ENCODE assay signal across 8 cellular contexts in the genomic region with DNA sequence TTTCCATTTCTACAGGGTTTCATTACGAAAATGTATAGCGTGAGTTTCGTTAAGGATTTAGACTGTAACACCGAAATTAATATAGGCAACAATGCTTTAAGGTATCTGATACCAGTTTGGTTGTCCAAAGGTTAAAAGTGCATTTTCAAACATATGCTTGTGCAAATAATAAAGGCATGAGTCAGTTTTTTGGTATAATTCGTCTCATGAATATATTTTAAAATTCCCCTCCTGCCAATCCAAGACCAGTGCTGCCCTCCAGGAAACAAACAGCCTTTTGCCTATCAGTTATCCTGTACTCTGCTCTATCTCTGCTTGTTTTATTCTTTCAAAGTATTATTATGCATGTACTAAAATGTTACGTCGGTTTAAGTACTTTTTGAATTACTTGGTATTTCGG. TPM values are rescaled to one million over a fixed set of nuclear protein-coding genes. Genes with fewer than 3 reads are reported as not detected.
DNase-seq lines count a peak whose midpoint lies in the region; ATAC-seq lines count a peak whose summit lies in the region.

No MANE protein-coding gene starts in this region.

- DNase-seq in LHCN-M2 (ENCODE audit: low read depth) (peak; percentile 28), NCI-H446 treated with DMSO at 0.1 percent for 48 hours (lab: John Stamatoyannopoulos, UW) (no peak), posterior cingulate gyrus (no peak), NCI-H510A treated with DMSO at 0.1 percent for 48 hours (lab: John Stamatoyannopoulos, UW) (no peak)
- no peak for DNase-seq in naive thymus-derived CD4-positive, alpha-beta T cell

- H3K9me3 ChIP-seq in BLaER1, result peaks cover 5% of the 10 kb centered on the region; the same call in 1 of the 2 replicates
- no peaks in the 10 kb centered on the region for H3K9me3 ChIP-seq in naive thymus-derived CD4-positive, alpha-beta T cell (ENCODE audit: control insufficient read depth in 2 of 3, low read length in 3 of 3)

- no peaks in the 10 kb centered on the region for H3K9me3 Mint-ChIP-seq in naive thymus-derived CD4-positive, alpha-beta T cell

- H3K27me3 Mint-ChIP-seq in naive thymus-derived CD4-positive, alpha-beta T cell, result peaks cover 0 to 5% (median 0%) of the 10 kb centered on the region in 5 donors

- POLR2A ChIA-PET in naive thymus-derived CD4-positive, alpha-beta T cell (lab: Charles Lee), result no interaction called here

- H4K20me1 ChIP-seq in BLaER1, result peaks cover 63% of the 10 kb centered on the region

- H3K4me3 Mint-ChIP-seq in naive thymus-derived CD4-positive, alpha-beta T cell, result peak overlapping the region; percentile 86 to 96 (median 90)

- intact Hi-C loops in naive thymus-derived CD4-positive, alpha-beta T cell (cut with micrococcal nuclease), result loop anchor here (5.0 to 10.0 kb wide), 11 partner anchors 78 to 1613 kb away; a partner anchor contains a TSS
- intact Hi-C loops in posterior cingulate gyrus (cut with DNase I), result loop anchor here (5.0 kb wide), 2 partner anchors 192 to 437 kb away; no protein-coding TSS in a partner anchor

- H3K27ac ChIP-seq in BLaER1 (peak overlapping the region; percentile 96; the same call in 1 of the 2 replicates), cingulate gyrus (ENCODE audit: low read depth, low read length) (peak overlapping the region; percentile 19)
- H3K27ac ChIP-seq in naive thymus-derived CD4-positive, alpha-beta T cell (ENCODE audit: low read depth, low read length), result no peak overlapping the region

- peaks cover 49 to 77% (median 68%) of the 10 kb centered on the region in 7 donors for H3K4me1 Mint-ChIP-seq in naive thymus-derived CD4-positive, alpha-beta T cell

- ATAC-seq in naive thymus-derived CD4-positive, alpha-beta T cell, result no peak
- ATAC-seq in HG03095 (IDR thresholded peaks at IDR 0.05; ENCODE audit: unreplicated experiment), result no peak

- peak overlapping the region; percentile 93 for H3K9ac ChIP-seq in BLaER1

- CTCF ChIA-PET in naive thymus-derived CD4-positive, alpha-beta T cell (lab: Charles Lee), result no interaction called here

- H3K36me3 ChIP-seq in BLaER1, result peaks cover 23% of the 10 kb centered on the region
- H3K36me3 ChIP-seq in naive thymus-derived CD4-positive, alpha-beta T cell (ENCODE audit: control insufficient read depth in 2 of 3, insufficient read depth in 3 of 3, low read length in 3 of 3), result peaks cover 0 to 3% (median 0%) of the 10 kb centered on the region in 3 experiments

- H3K4me3 ChIP-seq in BLaER1, result peak overlapping the region; percentile 96
- H3K4me3 ChIP-seq in naive thymus-derived CD4-positive, alpha-beta T cell (ENCODE audit: low read length), result no peak overlapping the region

- H3K4me1 ChIP-seq in BLaER1, result peaks cover 63% of the 10 kb centered on the region
- peaks cover 25 to 26% of the 10 kb centered on the region in 2 donors for H3K4me1 ChIP-seq in naive thymus-derived CD4-positive, alpha-beta T cell (ENCODE audit: control insufficient read depth in 2 of 2, insufficient read depth in 2 of 2, low read length in 2 of 2)

- peak overlapping the region; percentile 84 to 96 (median 91) for H3K27ac Mint-ChIP-seq in naive thymus-derived CD4-positive, alpha-beta T cell

- no peaks in the 10 kb centered on the region for H3K27me3 ChIP-seq in BLaER1
- H3K27me3 ChIP-seq in naive thymus-derived CD4-positive, alpha-beta T cell (ENCODE audit: control insufficient read depth in 2 of 2, insufficient read depth in 2 of 2, low read length in 2 of 2), result no peaks in the 10 kb centered on the region

- peaks cover 0 to 17% (median 3%) of the 10 kb centered on the region in 5 donors for H3K36me3 Mint-ChIP-seq in naive thymus-derived CD4-positive, alpha-beta T cell

- H3K4me2 ChIP-seq in BLaER1, result peak overlapping the region; percentile 89

RNA-seq across cellular contexts. Expression of a gene that starts 2.0 kb away (rescaled TPM):
- 13.2 and 14.9 TPM in 2 replicates for total RNA-seq in LHCN-M2 (2014; rRNA removed)
- 4.8 TPM for polyA plus RNA-seq in LHCN-M2 (2012)
- 10 to 100 TPM; 25.3 to 55.9 (median 51.8) TPM for total RNA-seq in naive thymus-derived CD4-positive, alpha-beta T cell
- 10 to 100 TPM; 26.8 to 27.1 TPM for polyA plus RNA-seq in naive thymus-derived CD4-positive, alpha-beta T cell
